Comparison of ENCODE assay signal across 1 cellular context in the genomic region with DNA sequence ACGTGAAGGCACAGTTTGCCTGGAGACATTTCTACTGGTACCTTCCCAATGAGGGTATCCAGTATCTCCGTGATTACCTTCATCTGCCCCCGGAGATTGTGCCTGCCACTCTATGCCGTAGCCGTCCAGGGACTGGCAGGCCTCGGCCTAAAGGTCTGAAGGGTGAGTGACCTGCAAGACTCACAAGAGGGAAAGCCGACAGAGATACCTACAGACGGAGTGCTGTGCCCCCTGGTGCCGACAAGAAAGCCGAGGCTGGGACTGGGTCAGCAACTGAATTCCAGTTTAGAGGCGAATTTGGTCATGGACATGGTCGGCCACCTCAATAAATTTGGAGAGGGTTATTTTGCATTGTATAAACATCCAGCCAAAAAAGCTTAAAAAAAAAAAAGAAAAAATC.
TF ChIP-seq lines count a peak whose summit lies in the region.

No MANE protein-coding gene starts in this region.

TF ChIP-seq in HepG2, 621 proteins besides CTCF, POLR2A, EP300 and RAD21:
- TF ChIP-seq, protein P1, sequence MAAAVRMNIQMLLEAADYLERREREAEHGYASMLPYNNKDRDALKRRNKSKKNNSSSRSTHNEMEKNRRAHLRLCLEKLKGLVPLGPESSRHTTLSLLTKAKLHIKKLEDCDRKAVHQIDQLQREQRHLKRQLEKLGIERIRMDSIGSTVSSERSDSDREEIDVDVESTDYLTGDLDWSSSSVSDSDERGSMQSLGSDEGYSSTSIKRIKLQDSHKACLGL (CRISPR knock-in tag; IDR thresholded peaks at IDR 0.05): no peak
- no peak for TF ChIP-seq HNF4A (CRISPR knock-in tag; IDR thresholded peaks at IDR 0.05)
- TF ChIP-seq XBP1 (CRISPR knock-in tag; IDR thresholded peaks at IDR 0.05): no peak
- TF ChIP-seq, protein P2, sequence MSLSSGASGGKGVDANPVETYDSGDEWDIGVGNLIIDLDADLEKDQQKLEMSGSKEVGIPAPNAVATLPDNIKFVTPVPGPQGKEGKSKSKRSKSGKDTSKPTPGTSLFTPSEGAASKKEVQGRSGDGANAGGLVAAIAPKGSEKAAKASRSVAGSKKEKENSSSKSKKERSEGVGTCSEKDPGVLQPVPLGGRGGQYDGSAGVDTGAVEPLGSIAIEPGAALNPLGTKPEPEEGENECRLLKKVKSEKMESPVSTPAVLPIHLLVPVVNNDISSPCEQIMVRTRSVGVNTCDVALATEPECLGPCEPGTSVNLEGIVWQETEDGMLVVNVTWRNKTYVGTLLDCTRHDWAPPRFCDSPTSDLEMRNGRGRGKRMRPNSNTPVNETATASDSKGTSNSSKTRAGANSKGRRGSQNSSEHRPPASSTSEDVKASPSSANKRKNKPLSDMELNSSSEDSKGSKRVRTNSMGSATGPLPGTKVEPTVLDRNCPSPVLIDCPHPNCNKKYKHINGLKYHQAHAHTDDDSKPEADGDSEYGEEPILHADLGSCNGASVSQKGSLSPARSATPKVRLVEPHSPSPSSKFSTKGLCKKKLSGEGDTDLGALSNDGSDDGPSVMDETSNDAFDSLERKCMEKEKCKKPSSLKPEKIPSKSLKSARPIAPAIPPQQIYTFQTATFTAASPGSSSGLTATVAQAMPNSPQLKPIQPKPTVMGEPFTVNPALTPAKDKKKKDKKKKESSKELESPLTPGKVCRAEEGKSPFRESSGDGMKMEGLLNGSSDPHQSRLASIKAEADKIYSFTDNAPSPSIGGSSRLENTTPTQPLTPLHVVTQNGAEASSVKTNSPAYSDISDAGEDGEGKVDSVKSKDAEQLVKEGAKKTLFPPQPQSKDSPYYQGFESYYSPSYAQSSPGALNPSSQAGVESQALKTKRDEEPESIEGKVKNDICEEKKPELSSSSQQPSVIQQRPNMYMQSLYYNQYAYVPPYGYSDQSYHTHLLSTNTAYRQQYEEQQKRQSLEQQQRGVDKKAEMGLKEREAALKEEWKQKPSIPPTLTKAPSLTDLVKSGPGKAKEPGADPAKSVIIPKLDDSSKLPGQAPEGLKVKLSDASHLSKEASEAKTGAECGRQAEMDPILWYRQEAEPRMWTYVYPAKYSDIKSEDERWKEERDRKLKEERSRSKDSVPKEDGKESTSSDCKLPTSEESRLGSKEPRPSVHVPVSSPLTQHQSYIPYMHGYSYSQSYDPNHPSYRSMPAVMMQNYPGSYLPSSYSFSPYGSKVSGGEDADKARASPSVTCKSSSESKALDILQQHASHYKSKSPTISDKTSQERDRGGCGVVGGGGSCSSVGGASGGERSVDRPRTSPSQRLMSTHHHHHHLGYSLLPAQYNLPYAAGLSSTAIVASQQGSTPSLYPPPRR (CRISPR knock-in tag; IDR thresholded peaks at IDR 0.05; ENCODE audit: borderline replicate concordance): no peak
- no peak for TF ChIP-seq SYNCRIP (IDR thresholded peaks at IDR 0.05; ENCODE audit: insufficient read depth, low read depth, low read length)
- TF ChIP-seq, protein P3, sequence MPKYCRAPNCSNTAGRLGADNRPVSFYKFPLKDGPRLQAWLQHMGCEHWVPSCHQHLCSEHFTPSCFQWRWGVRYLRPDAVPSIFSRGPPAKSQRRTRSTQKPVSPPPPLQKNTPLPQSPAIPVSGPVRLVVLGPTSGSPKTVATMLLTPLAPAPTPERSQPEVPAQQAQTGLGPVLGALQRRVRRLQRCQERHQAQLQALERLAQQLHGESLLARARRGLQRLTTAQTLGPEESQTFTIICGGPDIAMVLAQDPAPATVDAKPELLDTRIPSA (CRISPR knock-in tag; IDR thresholded peaks at IDR 0.05; ENCODE audit: borderline replicate concordance): no peak
- TF ChIP-seq SMC3 (IDR thresholded peaks at IDR 0.05; ENCODE audit: low read length): peak; percentile 33; the same call in 1 of the 2 replicates
- TF ChIP-seq ZNF292 (CRISPR knock-in tag; IDR thresholded peaks at IDR 0.05; ENCODE audit: borderline replicate concordance, low read depth): no peak
- TF ChIP-seq STAG1 (CRISPR knock-in tag; IDR thresholded peaks at IDR 0.05): peak; percentile 79
